9 cellular contexts compared by ENCODE assay signal in the genomic region with DNA sequence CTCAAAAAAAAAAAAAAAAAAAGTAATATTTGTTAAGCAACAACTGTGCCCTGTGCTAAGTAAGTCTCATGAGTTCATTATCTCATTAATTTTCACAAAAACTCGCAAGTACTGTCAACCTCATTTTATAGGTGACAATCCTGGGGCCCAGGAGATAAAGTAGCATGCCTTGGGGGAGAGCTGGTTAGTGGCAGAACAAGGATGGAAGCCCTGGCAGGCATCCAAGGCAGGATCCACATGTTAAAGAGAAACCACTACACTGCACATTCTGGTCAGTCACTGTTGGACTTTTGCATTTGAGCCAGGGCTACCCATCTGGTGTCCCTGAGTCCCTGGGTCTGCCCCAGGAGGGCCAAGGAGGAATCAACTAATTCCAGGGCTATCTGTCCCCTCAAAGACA. TPM values are rescaled to one million over a fixed set of nuclear protein-coding genes. Genes with fewer than 3 reads are reported as not detected.
DNase-seq lines count a peak whose midpoint lies in the region; ATAC-seq and TF ChIP-seq lines count a peak whose summit lies in the region.
"Had no signal": no experiment of that assay in that cellular context is flagged by ENCODE, and none has a peak within 500 bp of the region (broad histone marks: within the 10 kb centered on the region; RNA-seq: fewer than 3 reads in every experiment).

No MANE protein-coding gene starts in this region.

- CTCF ChIA-PET in activated CD8-positive, alpha-beta memory T cell treated with anti-CD3 and anti-CD28 coated beads, Interleukin-2, amount 10 ng/mL, durations not matched to agents 7 days and 5 days (lab: Charles Lee), result interaction anchor here (0.6 to 17.1 kb wide), 5 partner anchors 11 to 52 kb away, joined by 3 to 255 read pairs (median 3); a partner anchor contains a TSS

- H3K27ac Mint-ChIP-seq in effector memory CD8-positive, alpha-beta T cell, result peak overlapping the region; percentile 98 to 100
- H3K27ac Mint-ChIP-seq in activated CD8-positive, alpha-beta memory T cell treated with anti-CD3 and anti-CD28 coated beads, Interleukin-2, amount 10 ng/mL, durations not matched to agents 7 days and 5 days, result no peak overlapping the region

- ATAC-seq in effector memory CD8-positive, alpha-beta T cell (replicated peaks), result no peak
- no peak for ATAC-seq in activated CD8-positive, alpha-beta memory T cell treated with anti-CD3 and anti-CD28 coated beads, Interleukin-2, amount 10 ng/mL, durations not matched to agents 7 days and 5 days
- no peak for ATAC-seq in omental fat pad (ENCODE audit: low FRiP score)
- ATAC-seq: gastroesophageal sphincter had no signal

- H3K27me3 Mint-ChIP-seq in effector memory CD8-positive, alpha-beta T cell, result no peaks in the 10 kb centered on the region
- no peaks in the 10 kb centered on the region for H3K27me3 Mint-ChIP-seq in activated CD8-positive, alpha-beta memory T cell treated with anti-CD3 and anti-CD28 coated beads, Interleukin-2, amount 10 ng/mL, durations not matched to agents 7 days and 5 days

- H3K4me3 ChIP-seq in H7 (ENCODE audit: insufficient read depth, low read depth, low read length), result no peak overlapping the region
- H3K4me3 ChIP-seq: gastroesophageal sphincter had no signal

- H3K9me3 Mint-ChIP-seq in effector memory CD8-positive, alpha-beta T cell, result no peaks in the 10 kb centered on the region
- H3K9me3 Mint-ChIP-seq in activated CD8-positive, alpha-beta memory T cell treated with anti-CD3 and anti-CD28 coated beads, Interleukin-2, amount 10 ng/mL, durations not matched to agents 7 days and 5 days (ENCODE audit: low read depth), result no peaks in the 10 kb centered on the region

- peaks cover 28% of the 10 kb centered on the region for H3K36me3 Mint-ChIP-seq in effector memory CD8-positive, alpha-beta T cell (ENCODE audit: insufficient read depth)
- H3K36me3 Mint-ChIP-seq in activated CD8-positive, alpha-beta memory T cell treated with anti-CD3 and anti-CD28 coated beads, Interleukin-2, amount 10 ng/mL, durations not matched to agents 7 days and 5 days, result no peaks in the 10 kb centered on the region

- H3K4me3 Mint-ChIP-seq in effector memory CD8-positive, alpha-beta T cell, result peak overlapping the region; percentile 41 to 55
- no peak overlapping the region for H3K4me3 Mint-ChIP-seq in activated CD8-positive, alpha-beta memory T cell treated with anti-CD3 and anti-CD28 coated beads, Interleukin-2, amount 10 ng/mL, durations not matched to agents 7 days and 5 days

- no peaks in the 10 kb centered on the region for H3K27me3 ChIP-seq in H7 (ENCODE audit: control insufficient read depth, insufficient read depth, low read length)
- H3K27me3 ChIP-seq: gastroesophageal sphincter had no signal

- no peaks in the 10 kb centered on the region for H3K36me3 ChIP-seq in H7 (replicated peaks; ENCODE audit: control insufficient read depth, insufficient read depth, low read length)
- H3K36me3 ChIP-seq: gastroesophageal sphincter had no signal

- no peak for TF ChIP-seq CTCF in omental fat pad (IDR thresholded peaks at IDR 0.05)

- peak; percentile 24 for DNase-seq in NCI-H2171 treated with DMSO at 0.1 percent for 48 hours (lab: John Stamatoyannopoulos, UW)
- DNase-seq in NCI-H2171 (lab: John Stamatoyannopoulos, UW), result no peak
- peak; percentile 87 for DNase-seq in OCI-M1 (lab: John Stamatoyannopoulos, UW)
- DNase-seq in effector memory CD8-positive, alpha-beta T cell, result no peak
- peak; percentile 41 for DNase-seq in pons (ENCODE audit: low spot score)
- no peak for DNase-seq in activated CD8-positive, alpha-beta memory T cell treated with anti-CD3 and anti-CD28 coated beads, Interleukin-2, amount 10 ng/mL, durations not matched to agents 7 days and 5 days
- no peak for DNase-seq in omental fat pad (ENCODE audit: low spot score)
- DNase-seq in H7, result no peak

- peaks cover 71 to 75% of the 10 kb centered on the region in 2 donors for H3K4me1 Mint-ChIP-seq in effector memory CD8-positive, alpha-beta T cell (ENCODE audit: low read depth in 2 of 2)
- H3K4me1 Mint-ChIP-seq in activated CD8-positive, alpha-beta memory T cell treated with anti-CD3 and anti-CD28 coated beads, Interleukin-2, amount 10 ng/mL, durations not matched to agents 7 days and 5 days, result peaks cover 79% of the 10 kb centered on the region

RNA-seq across cellular contexts. Expression of a gene that starts 54.6 kb away (rescaled TPM):
- 100 to 1,000 TPM; 118 to 158 TPM for total RNA-seq in activated CD8-positive, alpha-beta memory T cell treated with anti-CD3 and anti-CD28 coated beads, Interleukin-2, amount 10 ng/mL, durations not matched to agents 7 days and 5 days
- 100 to 1,000 TPM in 1 of 4 donors, 10 to 100 TPM in 3; 93.9 to 141 (median 95.4) TPM for total RNA-seq in omental fat pad
- 9.5 and 12.0 TPM in 2 replicates for total RNA-seq in H7 (2014; rRNA removed; shearing (Covaris generic))

Comparison
In these comparisons a context has a peak if more than half of its experiments do, and no peak if none do; other contexts are left out.
1. DNase-seq: peak in NCI-H2171 treated with DMSO at 0.1 percent for 48 hours (single experiment), OCI-M1 (single experiment) and pons (single experiment); none in NCI-H2171 (single experiment), effector memory CD8-positive, alpha-beta T cell (0 of 3), activated CD8-positive, alpha-beta memory T cell treated with anti-CD3 and anti-CD28 coated beads, Interleukin-2, amount 10 ng/mL, durations not matched to agents 7 days and 5 days (single experiment), omental fat pad (single experiment) and H7 (single experiment).